8 cellular contexts compared by ENCODE assay signal in the genomic region with DNA sequence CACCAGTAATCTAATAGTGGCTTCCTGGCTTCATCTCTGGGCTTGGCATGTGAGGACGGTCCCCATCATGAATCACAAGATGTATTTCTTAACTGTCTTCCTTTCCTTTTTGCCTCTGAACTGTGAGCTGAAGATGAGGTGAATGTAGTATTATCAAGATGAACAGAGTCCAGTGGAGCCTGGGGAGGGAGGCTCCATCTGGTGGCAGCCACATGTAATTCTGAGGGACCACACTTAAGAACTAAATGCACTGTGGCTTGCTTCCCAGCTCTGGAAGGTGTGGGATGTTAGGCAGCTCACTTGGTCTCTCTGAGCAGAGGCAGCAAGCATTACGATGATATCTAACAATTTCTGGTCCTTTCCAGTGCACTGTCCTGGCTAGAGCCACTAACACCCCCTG.
DNase-seq lines count a peak whose midpoint lies in the region; ATAC-seq and TF ChIP-seq lines count a peak whose summit lies in the region.

No MANE protein-coding gene starts in this region.

- H3K4me3 ChIP-seq in HEK293 (ENCODE audit: low read depth, low read length) (no peak overlapping the region), astrocyte of the spinal cord (ENCODE audit: low read depth, low read length) (no peak overlapping the region), left lung (no peak overlapping the region)

- in situ Hi-C loops in astrocyte of the spinal cord (cut with HindIII; ENCODE audit: low sequenced_read_pairs) = no loop called here

- intact Hi-C loops in left lung (cut with DNase I) = no loop called here

- H3K4me1 ChIP-seq in HEK293 (ENCODE audit: control insufficient read depth, insufficient read depth, low read length) (no peaks in the 10 kb centered on the region), left lung (no peaks in the 10 kb centered on the region)

- peak; percentile 47; the same call in 1 of the 2 replicates for TF ChIP-seq CTCF in HEK293 (tag by site-specific recombination; IDR thresholded peaks at IDR 0.05)
- peak; percentile 4 for TF ChIP-seq CTCF in astrocyte of the spinal cord (IDR thresholded peaks at IDR 0.05; ENCODE audit: low read depth, low read length)
- TF ChIP-seq CTCF in left lung (IDR thresholded peaks at IDR 0.05) = peak in 1 of 2 donors; percentile 25

- no peak overlapping the region for H3K27ac ChIP-seq in HEK293 (ENCODE audit: extremely low read depth, low read depth, low read length)
- no peak overlapping the region for H3K27ac ChIP-seq in left lung

- CTCF ChIA-PET in HEK293 (lab: Yijun Ruan, JAX) = interaction anchor here (0.5 to 1.6 kb wide), 14 partner anchors 12 to 626 kb away, joined by 3 to 15 read pairs (median 3); no protein-coding TSS in a partner anchor

- H3K27me3 ChIP-seq in left lung = peaks cover 0 to 29% of the 10 kb centered on the region in 2 donors

- POLR2A ChIA-PET in HEK293 (lab: Yijun Ruan, JAX) = no interaction called here

- DNase-seq in AG08395 (ENCODE audit: low spot score) (peak; percentile 32), astrocyte of the spinal cord (ENCODE audit: low read depth, low spot score) (no peak), left lung (no peak), ureter (ENCODE audit: low spot score) (no peak), SIG-M5 treated with dmso at 0.1 percent for 504 hours (lab: John Stamatoyannopoulos, UW; ENCODE audit: unreplicated experiment) (no peak)

- H3K36me3 ChIP-seq in HEK293 (ENCODE audit: control insufficient read depth in 2 of 2, insufficient read depth in 1 of 2, low read length in 2 of 2) (no peaks in the 10 kb centered on the region), left lung (no peaks in the 10 kb centered on the region)

- ATAC-seq in left lung (peak; percentile 37), HG02870 (IDR thresholded peaks at IDR 0.05; ENCODE audit: unreplicated experiment) (no peak), GM18867 (IDR thresholded peaks at IDR 0.05; ENCODE audit: unreplicated experiment) (no peak)

- H3K9me3 ChIP-seq in HEK293 (ENCODE audit: control insufficient read depth, insufficient read depth, low read depth, low read length) (no peaks in the 10 kb centered on the region), left lung (no peaks in the 10 kb centered on the region)

TF ChIP-seq in HEK293, 187 proteins besides CTCF, POLR2A, EP300 and RAD21:
- TF ChIP-seq HOXD13 (CRISPR knock-in tag; IDR thresholded peaks at IDR 0.05; ENCODE audit: borderline replicate concordance) (no peak), ZNF311 (tag by site-specific recombination; IDR thresholded peaks at IDR 0.05; ENCODE audit: borderline replicate concordance) (no peak), OVOL3 (tag by site-specific recombination; IDR thresholded peaks at IDR 0.05) (no peak), PRDM1 (tag by site-specific recombination; IDR thresholded peaks at IDR 0.05) (no peak), ZXDB (tag by site-specific recombination; IDR thresholded peaks at IDR 0.05) (no peak), ZNF514 (tag by site-specific recombination; IDR thresholded peaks at IDR 0.05) (no peak), ZNF19 (tag by site-specific recombination; IDR thresholded peaks at IDR 0.05; ENCODE audit: low read depth) (no peak), ZNF114 (tag by site-specific recombination; IDR thresholded peaks at IDR 0.05) (no peak), REPIN1 (tag by site-specific recombination; IDR thresholded peaks at IDR 0.05; ENCODE audit: low read depth) (no peak), ZNF830 (tag by site-specific recombination; IDR thresholded peaks at IDR 0.05; ENCODE audit: low read depth) (no peak), ZNF366 (tag by site-specific recombination; conservative IDR thresholded peaks at IDR 0.05) (no peak), SP3 (tag by site-specific recombination; IDR thresholded peaks at IDR 0.05) (no peak), ZFP41 (tag by site-specific recombination; IDR thresholded peaks at IDR 0.05; ENCODE audit: borderline replicate concordance) (no peak), ZBTB21 (tag by site-specific recombination; IDR thresholded peaks at IDR 0.05) (no peak), HOXA7 (CRISPR knock-in tag; IDR thresholded peaks at IDR 0.05; ENCODE audit: borderline replicate concordance) (no peak), ZNF23 (tag by site-specific recombination; IDR thresholded peaks at IDR 0.05; ENCODE audit: borderline replicate concordance) (no peak), EGR2 (tag by site-specific recombination; IDR thresholded peaks at IDR 0.05; ENCODE audit: low read depth) (no peak)
- TF ChIP-seq, protein P1, sequence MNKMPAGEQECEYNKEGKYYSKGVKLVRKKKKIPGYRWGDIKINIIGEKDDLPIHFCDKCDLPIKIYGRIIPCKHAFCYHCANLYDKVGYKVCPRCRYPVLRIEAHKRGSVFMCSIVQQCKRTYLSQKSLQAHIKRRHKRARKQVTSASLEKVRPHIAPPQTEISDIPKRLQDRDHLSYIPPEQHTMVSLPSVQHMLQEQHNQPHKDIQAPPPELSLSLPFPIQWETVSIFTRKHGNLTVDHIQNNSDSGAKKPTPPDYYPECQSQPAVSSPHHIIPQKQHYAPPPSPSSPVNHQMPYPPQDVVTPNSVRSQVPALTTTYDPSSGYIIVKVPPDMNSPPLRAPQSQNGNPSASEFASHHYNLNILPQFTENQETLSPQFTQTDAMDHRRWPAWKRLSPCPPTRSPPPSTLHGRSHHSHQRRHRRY (tag by site-specific recombination; IDR thresholded peaks at IDR 0.05) = no peak
- TF ChIP-seq, protein P2, sequence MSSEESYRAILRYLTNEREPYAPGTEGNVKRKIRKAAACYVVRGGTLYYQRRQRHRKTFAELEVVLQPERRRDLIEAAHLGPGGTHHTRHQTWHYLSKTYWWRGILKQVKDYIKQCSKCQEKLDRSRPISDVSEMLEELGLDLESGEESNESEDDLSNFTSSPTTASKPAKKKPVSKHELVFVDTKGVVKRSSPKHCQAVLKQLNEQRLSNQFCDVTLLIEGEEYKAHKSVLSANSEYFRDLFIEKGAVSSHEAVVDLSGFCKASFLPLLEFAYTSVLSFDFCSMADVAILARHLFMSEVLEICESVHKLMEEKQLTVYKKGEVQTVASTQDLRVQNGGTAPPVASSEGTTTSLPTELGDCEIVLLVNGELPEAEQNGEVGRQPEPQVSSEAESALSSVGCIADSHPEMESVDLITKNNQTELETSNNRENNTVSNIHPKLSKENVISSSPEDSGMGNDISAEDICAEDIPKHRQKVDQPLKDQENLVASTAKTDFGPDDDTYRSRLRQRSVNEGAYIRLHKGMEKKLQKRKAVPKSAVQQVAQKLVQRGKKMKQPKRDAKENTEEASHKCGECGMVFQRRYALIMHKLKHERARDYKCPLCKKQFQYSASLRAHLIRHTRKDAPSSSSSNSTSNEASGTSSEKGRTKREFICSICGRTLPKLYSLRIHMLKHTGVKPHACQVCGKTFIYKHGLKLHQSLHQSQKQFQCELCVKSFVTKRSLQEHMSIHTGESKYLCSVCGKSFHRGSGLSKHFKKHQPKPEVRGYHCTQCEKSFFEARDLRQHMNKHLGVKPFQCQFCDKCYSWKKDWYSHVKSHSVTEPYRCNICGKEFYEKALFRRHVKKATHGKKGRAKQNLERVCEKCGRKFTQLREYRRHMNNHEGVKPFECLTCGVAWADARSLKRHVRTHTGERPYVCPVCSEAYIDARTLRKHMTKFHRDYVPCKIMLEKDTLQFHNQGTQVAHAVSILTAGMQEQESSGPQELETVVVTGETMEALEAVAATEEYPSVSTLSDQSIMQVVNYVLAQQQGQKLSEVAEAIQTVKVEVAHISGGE (tag by site-specific recombination; conservative IDR thresholded peaks at IDR 0.05; ENCODE audit: low read depth) = no peak
- TF ChIP-seq, protein P3, sequence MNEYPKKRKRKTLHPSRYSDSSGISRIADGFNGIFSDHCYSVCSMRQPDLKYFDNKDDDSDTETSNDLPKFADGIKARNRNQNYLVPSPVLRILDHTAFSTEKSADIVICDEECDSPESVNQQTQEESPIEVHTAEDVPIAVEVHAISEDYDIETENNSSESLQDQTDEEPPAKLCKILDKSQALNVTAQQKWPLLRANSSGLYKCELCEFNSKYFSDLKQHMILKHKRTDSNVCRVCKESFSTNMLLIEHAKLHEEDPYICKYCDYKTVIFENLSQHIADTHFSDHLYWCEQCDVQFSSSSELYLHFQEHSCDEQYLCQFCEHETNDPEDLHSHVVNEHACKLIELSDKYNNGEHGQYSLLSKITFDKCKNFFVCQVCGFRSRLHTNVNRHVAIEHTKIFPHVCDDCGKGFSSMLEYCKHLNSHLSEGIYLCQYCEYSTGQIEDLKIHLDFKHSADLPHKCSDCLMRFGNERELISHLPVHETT (tag by site-specific recombination; IDR thresholded peaks at IDR 0.05) = no peak
